In the genomic region with DNA sequence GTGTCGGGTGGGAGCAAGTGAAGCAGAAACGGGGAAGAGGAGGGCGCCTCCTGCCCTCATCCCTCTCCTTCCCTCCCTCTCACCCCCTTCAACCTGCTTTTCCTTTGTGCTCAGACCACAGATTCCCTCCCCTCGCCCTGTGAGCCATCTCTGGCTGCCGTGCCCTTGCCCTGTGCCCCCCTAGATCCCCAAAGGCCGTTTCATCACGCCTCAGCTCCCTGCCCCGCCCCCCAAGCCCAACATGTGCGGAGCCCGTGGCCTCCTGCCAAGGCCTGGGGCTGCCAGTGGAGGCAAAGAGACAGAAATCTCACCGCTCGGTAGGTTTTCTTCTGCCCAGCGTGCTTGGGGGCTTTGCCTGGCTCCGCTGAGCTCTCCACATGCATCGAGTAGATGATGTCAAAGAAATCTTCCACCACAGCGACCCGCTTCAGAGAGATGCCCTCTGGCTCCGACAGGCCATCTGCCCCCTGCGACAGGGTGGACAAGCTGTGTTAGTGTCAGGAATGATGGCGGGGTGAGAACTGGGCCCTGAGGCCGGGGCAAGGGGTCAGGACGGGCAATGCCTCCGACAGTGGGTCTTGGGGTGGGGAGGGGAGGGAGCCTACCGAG, we compare ENCODE assay signal across 10 cellular contexts. TPM values are rescaled to one million over a fixed set of nuclear protein-coding genes. Genes with fewer than 3 reads are reported as not detected.
DNase-seq lines count a peak whose midpoint lies in the region; ATAC-seq and TF ChIP-seq lines count a peak whose summit lies in the region.
"Had no signal": no experiment of that assay in that cellular context is flagged by ENCODE, and none has a peak within 500 bp of the region (broad histone marks: within the 10 kb centered on the region; RNA-seq: fewer than 3 reads in every experiment).

No MANE protein-coding gene starts in this region.

- no peak overlapping the region for H3K4me3 ChIP-seq in right cardiac atrium (ENCODE audit: low read length)
- H3K4me3 ChIP-seq: PC-9 had no signal

- no peaks in the 10 kb centered on the region for H3K27me3 ChIP-seq in right cardiac atrium (ENCODE audit: control insufficient read depth, insufficient read depth)

- TF ChIP-seq CTCF in type B pancreatic cell (conservative IDR thresholded peaks at IDR 0.05): no peak

- H3K9me3 Mint-ChIP-seq in type B pancreatic cell: no peaks in the 10 kb centered on the region

- no peak overlapping the region for H3K27ac ChIP-seq in right cardiac atrium (ENCODE audit: low read length)
- H3K27ac ChIP-seq: PC-9 had no signal

- WGBS in right cardiac atrium: 46% methylated on average over 24 of the region's 24 CpGs

- intact Hi-C loops in right cardiac atrium (cut with DNase I): loop anchor here in 2 of 4 donors (5.0 to 10.0 kb wide), 2 partner anchors 55 to 57 kb away; partner anchors contain the start of gene NOL4L (in 1 of the 2)

- DNase-seq in stimulated activated CD4-positive, alpha-beta T cell treated with anti-CD3 and anti-CD28 coated beads, Interleukin-15, amount 100 ng/mL, for 24 hours: peak; percentile 57
- no peak for DNase-seq in stimulated activated CD4-positive, alpha-beta T cell treated with anti-CD3 and anti-CD28 coated beads, Interleukin-1b, Interleukin-23, amount 100 ng/mL, for 48 hours
- no peak for DNase-seq in T-helper 17 cell
- DNase-seq in right cardiac atrium: peak in 2 of 3 donors; percentile 73 to 80
- no peak for DNase-seq in type B pancreatic cell (ENCODE audit: extremely low spot score, unreplicated experiment)
- DNase-seq in central memory CD4-positive, alpha-beta T cell: no peak
- DNase-seq: PC-9 had no signal

- H3K36me3 Mint-ChIP-seq in T-helper 17 cell (ENCODE audit: low read depth) (peaks cover 8% of the 10 kb centered on the region), type B pancreatic cell (no peaks in the 10 kb centered on the region)

- no peaks in the 10 kb centered on the region for H3K4me1 ChIP-seq in right cardiac atrium (ENCODE audit: control insufficient read depth, insufficient read depth, low read length)

- H3K9me3 ChIP-seq in T-helper 17 cell (ENCODE audit: control insufficient read depth, low read length, poor library complexity, severe bottlenecking) (no peaks in the 10 kb centered on the region), right cardiac atrium (ENCODE audit: control insufficient read depth, low read length) (no peaks in the 10 kb centered on the region)

- no peak for ATAC-seq in T-helper 17 cell
- peak in 1 of 2 donors; percentile 12 for ATAC-seq in right cardiac atrium
- ATAC-seq in HG02759 (IDR thresholded peaks at IDR 0.05; ENCODE audit: unreplicated experiment): no peak
- ATAC-seq in HG03342 (IDR thresholded peaks at IDR 0.05; ENCODE audit: unreplicated experiment): no peak
- ATAC-seq: left lobe of liver had no signal

- H3K4me3 Mint-ChIP-seq in T-helper 17 cell (peak overlapping the region; percentile 43), type B pancreatic cell (peak overlapping the region; percentile 22)

- H3K27me3 Mint-ChIP-seq in T-helper 17 cell (no peaks in the 10 kb centered on the region), type B pancreatic cell (peaks cover 28% of the 10 kb centered on the region)

- peak overlapping the region; percentile 88 for H3K27ac Mint-ChIP-seq in T-helper 17 cell
- peak overlapping the region; percentile 5 for H3K27ac Mint-ChIP-seq in type B pancreatic cell

- H3K4me1 Mint-ChIP-seq in T-helper 17 cell: peaks cover 64% of the 10 kb centered on the region
- H3K4me1 Mint-ChIP-seq in type B pancreatic cell (ENCODE audit: unreplicated experiment): peaks cover 46% of the 10 kb centered on the region

RNA-seq across cellular contexts. Expression of gene NOL4L, which starts 57.6 kb away (rescaled TPM):
- total RNA-seq in T-helper 17 cell: 10 to 100 TPM; 60.9 to 62.9 TPM
- total RNA-seq in right cardiac atrium: 10 to 100 TPM in 1 of 4 donors, 1 to 10 TPM in 3; 6.5 to 10.9 (median 8.0) TPM
- 8.3 TPM for polyA plus RNA-seq in right cardiac atrium
- 27.7 and 44.5 TPM in 2 replicates for total RNA-seq in type B pancreatic cell (ENCODE audit: low replicate concordance)

Comparison
In these comparisons a context has a peak if more than half of its experiments do, and no peak if none do; other contexts are left out.
1. DNase-seq: peak in stimulated activated CD4-positive, alpha-beta T cell treated with anti-CD3 and anti-CD28 coated beads, Interleukin-15, amount 100 ng/mL, for 24 hours (single experiment) and right cardiac atrium (2 of 3); none in stimulated activated CD4-positive, alpha-beta T cell treated with anti-CD3 and anti-CD28 coated beads, Interleukin-1b, Interleukin-23, amount 100 ng/mL, for 48 hours (single experiment), T-helper 17 cell (0 of 3), type B pancreatic cell (single experiment) and central memory CD4-positive, alpha-beta T cell (single experiment).